Comparison of ENCODE assay signal across 1 cellular context in genomic region chr10:98295907-98296306, GRCh38.
TF ChIP-seq lines count a peak whose summit lies in the region.

No MANE protein-coding gene starts in this region.

TF ChIP-seq in HEK293, 187 proteins besides CTCF, POLR2A, EP300 and RAD21 (continued from another document):
- no peak for TF ChIP-seq ZBTB10 (tag by site-specific recombination; IDR thresholded peaks at IDR 0.05)
- TF ChIP-seq ZBTB49 (tag by site-specific recombination; IDR thresholded peaks at IDR 0.05; ENCODE audit: low read depth): no peak
- TF ChIP-seq ZNF416 (tag by site-specific recombination; IDR thresholded peaks at IDR 0.05): no peak
- TF ChIP-seq TSHZ1 (tag by site-specific recombination; IDR thresholded peaks at IDR 0.05; ENCODE audit: borderline replicate concordance): no peak
- TF ChIP-seq ZNF132 (tag by site-specific recombination; IDR thresholded peaks at IDR 0.05; ENCODE audit: borderline replicate concordance): no peak
- TF ChIP-seq BCL6B (tag by site-specific recombination; IDR thresholded peaks at IDR 0.05): no peak
